ENCODE assay signal across 14 cellular contexts in genomic region chr16:68296693-68297092, GRCh38. TPM values are rescaled to one million over a fixed set of nuclear protein-coding genes. Genes with fewer than 3 reads are reported as not detected.
DNase-seq lines count a peak whose midpoint lies in the region; ATAC-seq and TF ChIP-seq lines count a peak whose summit lies in the region.
"Had no signal": no experiment of that assay in that cellular context is flagged by ENCODE, and none has a peak within 500 bp of the region (broad histone marks: within the 10 kb centered on the region; RNA-seq: fewer than 3 reads in every experiment).

No MANE protein-coding gene starts in this region.

- no peaks in the 10 kb centered on the region for H3K27me3 ChIP-seq in foreskin keratinocyte
- H3K27me3 ChIP-seq: tibial artery had no signal

- no peak overlapping the region for H3K4me3 ChIP-seq in NB4 (ENCODE audit: low read depth, low read length)
- H3K4me3 ChIP-seq: PC-9, tibial artery had no signal

- intact Hi-C loops in dendritic cell treated with granulocyte-macrophage colony-stimulating factor and Interleukin-4, amounts not matched to agents 40 ng/mL and 50 ng/mL, for 4 days (cut with micrococcal nuclease), result no loop called here

- DNase-seq in activated T-cell treated with anti-CD3 and anti-CD28 coated beads, Interleukin-2, amount 50 U/mL, for 72 hours, result no peak
- DNase-seq in activated T-cell treated with anti-CD3 and anti-CD28 coated beads, Interleukin-2, amount 50 U/mL, for 48 hours, result no peak
- DNase-seq in NB4 (ENCODE audit: low read depth) (peak; percentile 32), EL (no peak), foreskin keratinocyte (no peak)
- DNase-seq in stimulated activated effector memory CD8-positive, alpha-beta T cell treated with anti-CD3 and anti-CD28 coated beads, Interleukin-12 subunit alpha, Interleukin-12 subunit beta, amount 100 ng/mL, for 72 hours (ENCODE audit: low spot score in 2 of 2), result no peak
- DNase-seq: left colon, NCI-H2029, NCI-H524 treated with DMSO at 0.1 percent for 48 hours, PC-9, SW 1271, tibial artery had no signal

- peaks cover 21% of the 10 kb centered on the region for H3K4me1 ChIP-seq in foreskin keratinocyte

- peak overlapping the region; percentile 25 for H3K27ac Mint-ChIP-seq in activated T-cell treated with anti-CD3 and anti-CD28 coated beads, Interleukin-2, amount 50 U/mL, for 72 hours
- H3K27ac Mint-ChIP-seq in dendritic cell treated with granulocyte-macrophage colony-stimulating factor and Interleukin-4, amounts not matched to agents 40 ng/mL and 50 ng/mL, for 4 days, result peak overlapping the region; percentile 82
- peak overlapping the region; percentile 84 for H3K27ac Mint-ChIP-seq in stimulated activated effector memory CD8-positive, alpha-beta T cell treated with anti-CD3 and anti-CD28 coated beads, Interleukin-12 subunit alpha, Interleukin-12 subunit beta, amount 100 ng/mL, for 72 hours

- H3K36me3 Mint-ChIP-seq in activated T-cell treated with anti-CD3 and anti-CD28 coated beads, Interleukin-2, amount 50 U/mL, for 72 hours (ENCODE audit: insufficient read depth in 2 of 2), result peaks cover 10 to 39% of the 10 kb centered on the region in 2 donors
- peaks cover 100% of the 10 kb centered on the region for H3K36me3 Mint-ChIP-seq in dendritic cell treated with granulocyte-macrophage colony-stimulating factor and Interleukin-4, amounts not matched to agents 40 ng/mL and 50 ng/mL, for 4 days (ENCODE audit: low read depth)
- H3K36me3 Mint-ChIP-seq in stimulated activated effector memory CD8-positive, alpha-beta T cell treated with anti-CD3 and anti-CD28 coated beads, Interleukin-12 subunit alpha, Interleukin-12 subunit beta, amount 100 ng/mL, for 72 hours, result peaks cover 100% of the 10 kb centered on the region

- no peak overlapping the region for H3K27ac ChIP-seq in foreskin keratinocyte
- H3K27ac ChIP-seq: PC-9, tibial artery had no signal

- TF ChIP-seq CTCF in NB4 (IDR thresholded peaks at IDR 0.05; ENCODE audit: low read depth, low read length), result no peak
- no peak for TF ChIP-seq CTCF in foreskin keratinocyte (conservative IDR thresholded peaks at IDR 0.05)

- H3K9me3 Mint-ChIP-seq in activated T-cell treated with anti-CD3 and anti-CD28 coated beads, Interleukin-2, amount 50 U/mL, for 72 hours, result no peaks in the 10 kb centered on the region
- H3K9me3 Mint-ChIP-seq in dendritic cell treated with granulocyte-macrophage colony-stimulating factor and Interleukin-4, amounts not matched to agents 40 ng/mL and 50 ng/mL, for 4 days, result no peaks in the 10 kb centered on the region
- H3K9me3 Mint-ChIP-seq in stimulated activated effector memory CD8-positive, alpha-beta T cell treated with anti-CD3 and anti-CD28 coated beads, Interleukin-12 subunit alpha, Interleukin-12 subunit beta, amount 100 ng/mL, for 72 hours, result no peaks in the 10 kb centered on the region

- no peak overlapping the region for H3K4me3 Mint-ChIP-seq in activated T-cell treated with anti-CD3 and anti-CD28 coated beads, Interleukin-2, amount 50 U/mL, for 72 hours
- H3K4me3 Mint-ChIP-seq in dendritic cell treated with granulocyte-macrophage colony-stimulating factor and Interleukin-4, amounts not matched to agents 40 ng/mL and 50 ng/mL, for 4 days, result peak overlapping the region; percentile 30
- no peak overlapping the region for H3K4me3 Mint-ChIP-seq in stimulated activated effector memory CD8-positive, alpha-beta T cell treated with anti-CD3 and anti-CD28 coated beads, Interleukin-12 subunit alpha, Interleukin-12 subunit beta, amount 100 ng/mL, for 72 hours

- H3K27me3 Mint-ChIP-seq in activated T-cell treated with anti-CD3 and anti-CD28 coated beads, Interleukin-2, amount 50 U/mL, for 72 hours (ENCODE audit: low read depth), result no peaks in the 10 kb centered on the region
- H3K27me3 Mint-ChIP-seq in dendritic cell treated with granulocyte-macrophage colony-stimulating factor and Interleukin-4, amounts not matched to agents 40 ng/mL and 50 ng/mL, for 4 days, result no peaks in the 10 kb centered on the region

- ATAC-seq in activated T-cell treated with anti-CD3 and anti-CD28 coated beads, Interleukin-2, amount 50 U/mL, for 72 hours (replicated peaks in 1 of 2), result no peak
- no peak for ATAC-seq in stimulated activated effector memory CD8-positive, alpha-beta T cell treated with anti-CD3 and anti-CD28 coated beads, Interleukin-12 subunit alpha, Interleukin-12 subunit beta, amount 100 ng/mL, for 72 hours
- no peak for ATAC-seq in foreskin keratinocyte
- no peak for ATAC-seq in HG03135 (IDR thresholded peaks at IDR 0.05; ENCODE audit: unreplicated experiment)
- ATAC-seq: left colon had no signal

- H3K4me1 Mint-ChIP-seq in activated T-cell treated with anti-CD3 and anti-CD28 coated beads, Interleukin-2, amount 50 U/mL, for 72 hours (ENCODE audit: low read depth), result peaks cover 27% of the 10 kb centered on the region
- peaks cover 42% of the 10 kb centered on the region for H3K4me1 Mint-ChIP-seq in dendritic cell treated with granulocyte-macrophage colony-stimulating factor and Interleukin-4, amounts not matched to agents 40 ng/mL and 50 ng/mL, for 4 days (ENCODE audit: low read depth)
- peaks cover 25% of the 10 kb centered on the region for H3K4me1 Mint-ChIP-seq in stimulated activated effector memory CD8-positive, alpha-beta T cell treated with anti-CD3 and anti-CD28 coated beads, Interleukin-12 subunit alpha, Interleukin-12 subunit beta, amount 100 ng/mL, for 72 hours

- no peak for TF ChIP-seq POLR2A in NB4 (IDR thresholded peaks at IDR 0.05; ENCODE audit: extremely low read depth, insufficient read length)

RNA-seq across cellular contexts. Expression of gene SLC7A6OS, which starts 14.1 kb away (rescaled TPM):
- total RNA-seq in activated T-cell treated with anti-CD3 and anti-CD28 coated beads, Interleukin-2, amount 50 U/mL, for 72 hours, result 10 to 100 TPM; 21.9 to 25.8 TPM
- total RNA-seq in foreskin keratinocyte, result 14.1 and 14.2 TPM in 2 replicates
- 7.9 and 8.4 TPM in 2 replicates for polyA plus RNA-seq in foreskin keratinocyte

RNA-seq across cellular contexts. Expression of gene PRMT7, which starts 14.1 kb away (rescaled TPM):
- 10 to 100 TPM; 71.2 to 75.9 TPM for total RNA-seq in activated T-cell treated with anti-CD3 and anti-CD28 coated beads, Interleukin-2, amount 50 U/mL, for 72 hours
- total RNA-seq in foreskin keratinocyte, result 32.2 and 32.7 TPM in 2 replicates
- 27.5 and 30.4 TPM in 2 replicates for polyA plus RNA-seq in foreskin keratinocyte

RNA-seq across cellular contexts. Expression of gene SLC7A6, which starts 32.4 kb away (rescaled TPM):
- 100 to 1,000 TPM in 1 of 2 donors, 10 to 100 TPM in 1; 99.8 to 131 TPM for total RNA-seq in activated T-cell treated with anti-CD3 and anti-CD28 coated beads, Interleukin-2, amount 50 U/mL, for 72 hours
- total RNA-seq in foreskin keratinocyte, result 26.1 and 26.5 TPM in 2 replicates
- polyA plus RNA-seq in foreskin keratinocyte, result 9.6 and 9.9 TPM in 2 replicates

RNA-seq across cellular contexts. Expression of gene PLA2G15, which starts 51.5 kb away (rescaled TPM):
- 1 to 10 TPM; 6.1 to 7.6 TPM for total RNA-seq in activated T-cell treated with anti-CD3 and anti-CD28 coated beads, Interleukin-2, amount 50 U/mL, for 72 hours
- total RNA-seq in foreskin keratinocyte, result 9.0 and 11.4 TPM in 2 replicates
- 9.3 and 10.7 TPM in 2 replicates for polyA plus RNA-seq in foreskin keratinocyte

Comparison
In these comparisons a context has a peak if more than half of its experiments do, and no peak if none do; other contexts are left out.
1. H3K27ac Mint-ChIP-seq: peak in every context shown above with its lines; median percentile 84 in stimulated activated effector memory CD8-positive, alpha-beta T cell treated with anti-CD3 and anti-CD28 coated beads, Interleukin-12 subunit alpha, Interleukin-12 subunit beta, amount 100 ng/mL, for 72 hours; 82 in dendritic cell treated with granulocyte-macrophage colony-stimulating factor and Interleukin-4, amounts not matched to agents 40 ng/mL and 50 ng/mL, for 4 days; 25 in activated T-cell treated with anti-CD3 and anti-CD28 coated beads, Interleukin-2, amount 50 U/mL, for 72 hours.